14 cellular contexts compared by ENCODE assay signal in genomic region chr12:109727746-109728726, GRCh38. TPM values are rescaled to one million over a fixed set of nuclear protein-coding genes. Genes with fewer than 3 reads are reported as not detected.
A peak's percentile ranks its signal among the peaks of the same experiment; 100 is the strongest.
DNase-seq lines count a peak whose midpoint lies in the region; ATAC-seq and TF ChIP-seq lines count a peak whose summit lies in the region.
"Had no signal": no experiment of that assay in that cellular context is flagged by ENCODE, and none has a peak within 500 bp of the region (broad histone marks: within the 10 kb centered on the region; RNA-seq: fewer than 3 reads in every experiment).

No MANE protein-coding gene starts in this region.

- intact Hi-C loops in Right ventricle myocardium inferior (cut with DNase I) (no loop called here), left ventricle myocardium inferior (cut with micrococcal nuclease) (no loop called here)

- no peak overlapping the region for H3K27ac ChIP-seq in left ventricle myocardium inferior (replicated peaks)
- no peak overlapping the region for H3K27ac ChIP-seq in neural progenitor cell

- H3K79me2 ChIP-seq in neural progenitor cell (ENCODE audit: low read depth), result no peaks in the 10 kb centered on the region

- H3K4me1 Mint-ChIP-seq in chondrocyte (ENCODE audit: low read depth) (no peaks in the 10 kb centered on the region), neural progenitor cell (peaks cover 41% of the 10 kb centered on the region)
- H3K4me1 Mint-ChIP-seq: CD4-positive, alpha-beta memory T cell had no signal

- H3K36me3 Mint-ChIP-seq in chondrocyte (ENCODE audit: low read depth) (no peaks in the 10 kb centered on the region), neural progenitor cell (no peaks in the 10 kb centered on the region)
- H3K36me3 Mint-ChIP-seq: CD4-positive, alpha-beta memory T cell; naive B cell; stimulated activated effector memory CD8-positive, alpha-beta T cell treated with anti-CD3 and anti-CD28 coated beads, Interleukin-12 subunit alpha, Interleukin-12 subunit beta, amount 100 ng/mL, for 72 hours had no signal

- H3K9me3 ChIP-seq in left ventricle myocardium inferior (replicated peaks) (no peaks in the 10 kb centered on the region), neural progenitor cell (ENCODE audit: low read depth) (no peaks in the 10 kb centered on the region)
- H3K9me3 ChIP-seq: upper lobe of left lung had no signal

- no peaks in the 10 kb centered on the region for H3K9me3 Mint-ChIP-seq in chondrocyte (ENCODE audit: low read depth)
- no peaks in the 10 kb centered on the region for H3K9me3 Mint-ChIP-seq in neural progenitor cell
- H3K9me3 Mint-ChIP-seq: activated CD8-positive, alpha-beta T cell treated with anti-CD3 and anti-CD28 coated beads for 36 hours; CD4-positive, alpha-beta memory T cell; naive B cell; stimulated activated effector memory CD8-positive, alpha-beta T cell treated with anti-CD3 and anti-CD28 coated beads, Interleukin-12 subunit alpha, Interleukin-12 subunit beta, amount 100 ng/mL, for 72 hours had no signal

- peaks cover 9% of the 10 kb centered on the region for H3F3A ChIP-seq in neural progenitor cell (ENCODE audit: low read depth)

- no peak overlapping the region for H2AFZ ChIP-seq in neural progenitor cell (replicated peaks)

- no peaks in the 10 kb centered on the region for H3K36me3 ChIP-seq in left ventricle myocardium inferior
- H3K36me3 ChIP-seq in neural progenitor cell, result no peaks in the 10 kb centered on the region
- H3K36me3 ChIP-seq: upper lobe of left lung had no signal

- H3K4me3 ChIP-seq in left ventricle myocardium inferior (no peak overlapping the region), neural progenitor cell (no peak overlapping the region)
- H3K4me3 ChIP-seq: upper lobe of left lung had no signal

- H4K20me1 ChIP-seq in neural progenitor cell (ENCODE audit: low read depth), result peaks cover 79% of the 10 kb centered on the region

- H3K4me1 ChIP-seq in left ventricle myocardium inferior (peaks cover 21% of the 10 kb centered on the region), neural progenitor cell (peaks cover 53% of the 10 kb centered on the region)

- no peak overlapping the region for H3K9ac ChIP-seq in neural progenitor cell

- no peak for ATAC-seq in Right ventricle myocardium inferior
- no peak for ATAC-seq in HG02885 (IDR thresholded peaks at IDR 0.05; ENCODE audit: poor library complexity, unreplicated experiment)
- no peak for ATAC-seq in GM18867 (IDR thresholded peaks at IDR 0.05; ENCODE audit: unreplicated experiment)
- ATAC-seq: activated CD8-positive, alpha-beta T cell treated with anti-CD3 and anti-CD28 coated beads for 36 hours; stimulated activated effector memory CD8-positive, alpha-beta T cell treated with anti-CD3 and anti-CD28 coated beads, Interleukin-12 subunit alpha, Interleukin-12 subunit beta, amount 100 ng/mL, for 72 hours had no signal

- H3K4me3 Mint-ChIP-seq in chondrocyte (ENCODE audit: unreplicated experiment) (no peak overlapping the region), neural progenitor cell (no peak overlapping the region)
- H3K4me3 Mint-ChIP-seq: activated CD8-positive, alpha-beta T cell treated with anti-CD3 and anti-CD28 coated beads for 36 hours; CD4-positive, alpha-beta memory T cell; stimulated activated effector memory CD8-positive, alpha-beta T cell treated with anti-CD3 and anti-CD28 coated beads, Interleukin-12 subunit alpha, Interleukin-12 subunit beta, amount 100 ng/mL, for 72 hours had no signal

- no peaks in the 10 kb centered on the region for H3K27me3 ChIP-seq in left ventricle myocardium inferior (ENCODE audit: low read depth)
- H3K27me3 ChIP-seq in neural progenitor cell, result no peaks in the 10 kb centered on the region
- H3K27me3 ChIP-seq: upper lobe of left lung had no signal

- no peak for TF ChIP-seq CTCF in left ventricle myocardium inferior (IDR thresholded peaks at IDR 0.05; ENCODE audit: borderline replicate concordance)
- no peak for TF ChIP-seq CTCF in chondrocyte (IDR thresholded peaks at IDR 0.05)
- TF ChIP-seq CTCF in neural progenitor cell (IDR thresholded peaks at IDR 0.05), result no peak

- peak overlapping the region; percentile 62 for H3K4me2 ChIP-seq in neural progenitor cell

- H3K27ac Mint-ChIP-seq in chondrocyte (ENCODE audit: unreplicated experiment) (no peak overlapping the region), neural progenitor cell (peak overlapping the region; percentile 69)
- H3K27ac Mint-ChIP-seq: activated CD8-positive, alpha-beta T cell treated with anti-CD3 and anti-CD28 coated beads for 36 hours; CD4-positive, alpha-beta memory T cell; naive B cell; stimulated activated effector memory CD8-positive, alpha-beta T cell treated with anti-CD3 and anti-CD28 coated beads, Interleukin-12 subunit alpha, Interleukin-12 subunit beta, amount 100 ng/mL, for 72 hours had no signal

- peak; percentile 32 for DNase-seq in Right ventricle myocardium inferior (ENCODE audit: missing footprints)
- DNase-seq in left ventricle myocardium inferior, result no peak
- peak; percentile 61 for DNase-seq in chondrocyte (ENCODE audit: low spot score)
- no peak for DNase-seq in neural progenitor cell (ENCODE audit: low spot score)
- DNase-seq in stimulated activated CD4-positive, alpha-beta T cell treated with anti-CD3 and anti-CD28 coated beads, Interleukin-12 subunit alpha, Interleukin-12 subunit beta, amount 100 ng/mL, for 4 hours, result no peak
- DNase-seq in ureter (ENCODE audit: low spot score), result no peak
- DNase-seq: activated CD8-positive, alpha-beta T cell treated with anti-CD3 and anti-CD28 coated beads for 36 hours; CD4-positive, alpha-beta memory T cell; Kasumi-1; naive B cell; upper lobe of left lung had no signal

- H3K27me3 Mint-ChIP-seq in chondrocyte (ENCODE audit: low read depth) (no peaks in the 10 kb centered on the region), neural progenitor cell (ENCODE audit: insufficient read depth, low read depth) (peaks cover 13% of the 10 kb centered on the region)

RNA-seq across cellular contexts. Expression of gene FAM222A, which starts 14.4 kb away (rescaled TPM):
- 27.4 TPM for total RNA-seq in Right ventricle myocardium inferior
- 20.0 TPM for total RNA-seq in left ventricle myocardium inferior
- total RNA-seq in chondrocyte, result 1.0 to 1.5 TPM (median 1.2 TPM) in 3 replicates
- total RNA-seq in neural progenitor cell (ENCODE audit: low replicate concordance), result 2.5 and 10.6 TPM in 2 replicates
- 0.73 TPM for total RNA-seq in ureter

Comparison
In these comparisons a context has a peak if more than half of its experiments do, and no peak if none do; other contexts are left out.
1. DNase-seq: peak in Right ventricle myocardium inferior (single experiment) and chondrocyte (single experiment); none in left ventricle myocardium inferior (single experiment), neural progenitor cell (single experiment), stimulated activated CD4-positive, alpha-beta T cell treated with anti-CD3 and anti-CD28 coated beads, Interleukin-12 subunit alpha, Interleukin-12 subunit beta, amount 100 ng/mL, for 4 hours (single experiment) and ureter (single experiment).